Comparison of ENCODE assay signal across 24 cellular contexts in genomic region chr6:163148781-163149534, GRCh38.
A peak's percentile ranks its signal among the peaks of the same experiment; 100 is the strongest.
DNase-seq lines count a peak whose midpoint lies in the region; ATAC-seq and TF ChIP-seq lines count a peak whose summit lies in the region.
"Had no signal": no experiment of that assay in that cellular context is flagged by ENCODE, and none has a peak within 500 bp of the region (broad histone marks: within the 10 kb centered on the region; RNA-seq: fewer than 3 reads in every experiment).

No MANE protein-coding gene starts in this region.

- H3K36me3 ChIP-seq in GM06990 (ENCODE audit: control insufficient read depth, insufficient read depth, low read length) = no peaks in the 10 kb centered on the region
- H3K36me3 ChIP-seq in iPS-15b (ENCODE audit: control insufficient read depth, insufficient read depth, low read length) = no peaks in the 10 kb centered on the region
- H3K36me3 ChIP-seq: BLaER1 treated with 17β-estradiol and CSF1 and Interleukin-3, amounts not matched to agents 10 nM and 100 nM; heart right ventricle; lower lobe of right lung; neutrophil; stomach had no signal

- CTCF ChIA-PET in T-cell (lab: Charles Lee) = no interaction called here

- H3K36me3 Mint-ChIP-seq in brain = no peaks in the 10 kb centered on the region
- no peaks in the 10 kb centered on the region for H3K36me3 Mint-ChIP-seq in T-cell
- H3K36me3 Mint-ChIP-seq: immature natural killer cell had no signal

- H3K9me3 Mint-ChIP-seq in brain (peaks cover 0 to 4% (median 0%) of the 10 kb centered on the region in 5 experiments), T-cell (no peaks in the 10 kb centered on the region)
- H3K9me3 Mint-ChIP-seq: activated CD4-positive, alpha-beta memory T cell treated with anti-CD3 and anti-CD28 coated beads, Interleukin-2, amount 10 ng/mL, durations not matched to agents 7 days and 5 days; activated naive CD8-positive, alpha-beta T cell treated with anti-CD3 and anti-CD28 coated beads, Interleukin-2, amount 50 U/mL, for 24 hours; dendritic cell treated with granulocyte-macrophage colony-stimulating factor and Interleukin-4, amounts not matched to agents 40 ng/mL and 50 ng/mL, for 4 days had no signal

- H3K4me1 Mint-ChIP-seq in brain = peaks cover 49% of the 10 kb centered on the region
- H3K4me1 Mint-ChIP-seq in T-cell = no peaks in the 10 kb centered on the region
- H3K4me1 Mint-ChIP-seq: activated CD4-positive, alpha-beta memory T cell treated with anti-CD3 and anti-CD28 coated beads, Interleukin-2, amount 10 ng/mL, durations not matched to agents 7 days and 5 days; activated naive CD8-positive, alpha-beta T cell treated with anti-CD3 and anti-CD28 coated beads, Interleukin-2, amount 50 U/mL, for 24 hours; immature natural killer cell had no signal

- peak overlapping the region; percentile 50 for H3K9ac ChIP-seq in iPS-15b (ENCODE audit: low read depth, low read length)
- H3K9ac ChIP-seq: BLaER1 treated with 17β-estradiol and CSF1 and Interleukin-3, amounts not matched to agents 10 nM and 100 nM had no signal

- H3K4me1 ChIP-seq in iPS-15b (ENCODE audit: control insufficient read depth, insufficient read depth, low read length) = no peaks in the 10 kb centered on the region
- H3K4me1 ChIP-seq: BLaER1 treated with 17β-estradiol and CSF1 and Interleukin-3, amounts not matched to agents 10 nM and 100 nM; heart right ventricle; lower lobe of right lung; stomach had no signal

- no peak for ATAC-seq in HG02870 (IDR thresholded peaks at IDR 0.05; ENCODE audit: unreplicated experiment)
- no peak for ATAC-seq in T-cell (replicated peaks in 1 of 4)
- ATAC-seq in GM18870 (IDR thresholded peaks at IDR 0.05; ENCODE audit: unreplicated experiment) = no peak
- ATAC-seq: activated naive CD8-positive, alpha-beta T cell treated with anti-CD3 and anti-CD28 coated beads, Interleukin-2, amount 50 U/mL, for 24 hours had no signal

- no peak overlapping the region for H3K4me3 Mint-ChIP-seq in brain
- no peak overlapping the region for H3K4me3 Mint-ChIP-seq in T-cell
- H3K4me3 Mint-ChIP-seq: activated CD4-positive, alpha-beta memory T cell treated with anti-CD3 and anti-CD28 coated beads, Interleukin-2, amount 10 ng/mL, durations not matched to agents 7 days and 5 days; activated naive CD8-positive, alpha-beta T cell treated with anti-CD3 and anti-CD28 coated beads, Interleukin-2, amount 50 U/mL, for 24 hours; dendritic cell treated with granulocyte-macrophage colony-stimulating factor and Interleukin-4, amounts not matched to agents 40 ng/mL and 50 ng/mL, for 4 days; immature natural killer cell had no signal

- no peaks in the 10 kb centered on the region for H3K27me3 Mint-ChIP-seq in brain
- peaks cover 16 to 24% of the 10 kb centered on the region in 2 donors for H3K27me3 Mint-ChIP-seq in T-cell
- H3K27me3 Mint-ChIP-seq: activated CD4-positive, alpha-beta memory T cell treated with anti-CD3 and anti-CD28 coated beads, Interleukin-2, amount 10 ng/mL, durations not matched to agents 7 days and 5 days had no signal

- no peak overlapping the region for H3K4me3 ChIP-seq in GM06990 (replicated peaks; ENCODE audit: low read depth, low read length)
- peak overlapping the region; percentile 30 for H3K4me3 ChIP-seq in iPS-15b (ENCODE audit: low read depth, low read length)
- H3K4me3 ChIP-seq: BLaER1 treated with 17β-estradiol and CSF1 and Interleukin-3, amounts not matched to agents 10 nM and 100 nM; heart right ventricle; lower lobe of right lung; stomach had no signal

- DNase-seq in GM06990 (ENCODE audit: extremely low read depth, insufficient read length) = peak; percentile 16
- peak; percentile 78 for DNase-seq in putamen (ENCODE audit: low spot score)
- DNase-seq in T-cell = no peak
- no peak for DNase-seq in NCI-H524 (lab: John Stamatoyannopoulos, UW)
- DNase-seq: activated CD4-positive, alpha-beta memory T cell treated with anti-CD3 and anti-CD28 coated beads, Interleukin-2, amount 10 ng/mL, durations not matched to agents 7 days and 5 days; activated effector memory CD4-positive, alpha-beta T cell treated with anti-CD3 and anti-CD28 coated beads, Interleukin-2, amount 50 U/mL, for 16 hours; activated naive CD8-positive, alpha-beta T cell treated with anti-CD3 and anti-CD28 coated beads, Interleukin-2, amount 50 U/mL, for 24 hours; activated T-cell treated with anti-CD3 and anti-CD28 coated beads for 4 hours; heart right ventricle; immature natural killer cell; KG1; lower lobe of right lung; NCI-H146; NCI-H2171; NCI-H526 treated with DMSO at 0.1 percent for 48 hours; stomach; T1000 had no signal

- H3K27ac Mint-ChIP-seq in brain (peak overlapping the region in 4 of 5 experiments; percentile 5 to 90 (median 68)), T-cell (no peak overlapping the region)
- H3K27ac Mint-ChIP-seq: activated CD4-positive, alpha-beta memory T cell treated with anti-CD3 and anti-CD28 coated beads, Interleukin-2, amount 10 ng/mL, durations not matched to agents 7 days and 5 days; activated naive CD8-positive, alpha-beta T cell treated with anti-CD3 and anti-CD28 coated beads, Interleukin-2, amount 50 U/mL, for 24 hours; dendritic cell treated with granulocyte-macrophage colony-stimulating factor and Interleukin-4, amounts not matched to agents 40 ng/mL and 50 ng/mL, for 4 days; immature natural killer cell had no signal

- H3K27me3 ChIP-seq in GM06990 (replicated peaks; ENCODE audit: control insufficient read depth, insufficient read depth, low read length) (no peaks in the 10 kb centered on the region), iPS-15b (ENCODE audit: control insufficient read depth, insufficient read depth, low read length) (peaks cover 4% of the 10 kb centered on the region)
- H3K27me3 ChIP-seq: BLaER1 treated with 17β-estradiol and CSF1 and Interleukin-3, amounts not matched to agents 10 nM and 100 nM; heart right ventricle; stomach had no signal

- TF ChIP-seq CTCF in GM06990 (IDR thresholded peaks at IDR 0.05; ENCODE audit: insufficient read depth, low read length, poor library complexity, severe bottlenecking) (no peak), brain (conservative IDR thresholded peaks at IDR 0.05) (no peak)

- H3K9me3 ChIP-seq in iPS-15b (ENCODE audit: control insufficient read depth, insufficient read depth, low read length) = no peaks in the 10 kb centered on the region
- H3K9me3 ChIP-seq: heart right ventricle, lower lobe of right lung, neutrophil, stomach had no signal

- POLR2A ChIA-PET in T-cell (lab: Charles Lee) = no interaction called here

Comparison
In these comparisons a context has a peak if more than half of its experiments do, and no peak if none do; other contexts are left out.
1. DNase-seq: peak in GM06990 (single experiment) and putamen (single experiment); none in T-cell (0 of 34) and NCI-H524 (0 of 2).
2. H3K27ac Mint-ChIP-seq: peak in brain (4 of 5); none in T-cell (0 of 2).